23 cellular contexts compared by ENCODE assay signal in genomic region chrX:107325467-107325866, GRCh38.
"Had no signal": no experiment of that assay in that cellular context is flagged by ENCODE, and none has a peak within 500 bp of the region (broad histone marks: within the 10 kb centered on the region; RNA-seq: fewer than 3 reads in every experiment).

No MANE protein-coding gene starts in this region.

- H3K27ac ChIP-seq: ascending aorta, body of pancreas had no signal

- H3K9me3 Mint-ChIP-seq: activated CD4-positive, alpha-beta memory T cell treated with anti-CD3 and anti-CD28 coated beads for 36 hours; activated CD4-positive, alpha-beta T cell treated with anti-CD3 and anti-CD28 coated beads, Interleukin-2, amount 10 ng/mL, durations not matched to agents 7 days and 5 days; activated naive CD4-positive, alpha-beta T cell treated with anti-CD3 and anti-CD28 coated beads, Interleukin-2, amount 50 U/mL, for 72 hours; activated naive CD8-positive, alpha-beta T cell treated with anti-CD3 and anti-CD28 coated beads, Interleukin-2, amount 50 U/mL, for 24 hours; activated T-cell treated with anti-CD3 and anti-CD28 coated beads, Interleukin-2, amount 50 U/mL, for 4 hours had no signal

- H3K4me3 ChIP-seq: ascending aorta, body of pancreas had no signal

- H3K36me3 ChIP-seq: ascending aorta had no signal

- H3K4me3 Mint-ChIP-seq: activated CD4-positive, alpha-beta memory T cell treated with anti-CD3 and anti-CD28 coated beads for 36 hours; activated CD4-positive, alpha-beta T cell treated with anti-CD3 and anti-CD28 coated beads, Interleukin-2, amount 10 ng/mL, durations not matched to agents 7 days and 5 days; activated naive CD8-positive, alpha-beta T cell treated with anti-CD3 and anti-CD28 coated beads, Interleukin-2, amount 50 U/mL, for 24 hours; activated T-cell treated with anti-CD3 and anti-CD28 coated beads, Interleukin-2, amount 50 U/mL, for 4 hours; T-helper 17 cell had no signal

- H3K27ac Mint-ChIP-seq: activated CD4-positive, alpha-beta memory T cell treated with anti-CD3 and anti-CD28 coated beads for 36 hours; activated CD4-positive, alpha-beta T cell treated with anti-CD3 and anti-CD28 coated beads, Interleukin-2, amount 10 ng/mL, durations not matched to agents 7 days and 5 days; activated naive CD4-positive, alpha-beta T cell treated with anti-CD3 and anti-CD28 coated beads, Interleukin-2, amount 50 U/mL, for 72 hours; activated naive CD8-positive, alpha-beta T cell treated with anti-CD3 and anti-CD28 coated beads, Interleukin-2, amount 50 U/mL, for 24 hours; T-helper 17 cell had no signal

- ATAC-seq: activated naive CD8-positive, alpha-beta T cell treated with anti-CD3 and anti-CD28 coated beads, Interleukin-2, amount 50 U/mL, for 24 hours; body of pancreas; T-helper 17 cell had no signal

- DNase-seq: activated CD4-positive, CD25-positive, alpha-beta regulatory T cell; activated CD8-positive, alpha-beta memory T cell treated with anti-CD3 and anti-CD28 coated beads for 24 hours; activated effector memory CD4-positive, alpha-beta T cell treated with anti-CD3 and anti-CD28 coated beads, Interleukin-2, amount 50 U/mL, for 16 hours; activated naive CD4-positive, alpha-beta T cell treated with Interleukin-2 at 50 U/mL for 16 hours; activated naive CD8-positive, alpha-beta T cell treated with anti-CD3 and anti-CD28 coated beads, Interleukin-2, amount 50 U/mL, for 24 hours; activated T-cell treated with anti-CD3 and anti-CD28 coated beads, Interleukin-2, amount 50 U/mL, for 4 hours; amniotic stem cell; central memory CD4-positive, alpha-beta T cell; KG1; NCI-H1092; NCI-H1417 treated with DMSO at 0.1 percent for 48 hours; NCI-H1694; NCI-H2029; NCI-H2107; NCI-H2171 treated with DMSO at 0.1 percent for 48 hours; SIG-M5; T-helper 17 cell; T-helper 9 cell had no signal

- H3K36me3 Mint-ChIP-seq: activated CD4-positive, alpha-beta memory T cell treated with anti-CD3 and anti-CD28 coated beads for 36 hours; activated naive CD4-positive, alpha-beta T cell treated with anti-CD3 and anti-CD28 coated beads, Interleukin-2, amount 50 U/mL, for 72 hours had no signal

- H3K27me3 Mint-ChIP-seq: activated CD4-positive, alpha-beta T cell treated with anti-CD3 and anti-CD28 coated beads, Interleukin-2, amount 10 ng/mL, durations not matched to agents 7 days and 5 days had no signal

- H3K27me3 ChIP-seq: ascending aorta, body of pancreas had no signal

- H3K4me1 ChIP-seq: ascending aorta, body of pancreas had no signal

- H3K9me3 ChIP-seq: ascending aorta, body of pancreas had no signal

- H3K4me1 Mint-ChIP-seq: activated CD4-positive, alpha-beta T cell treated with anti-CD3 and anti-CD28 coated beads, Interleukin-2, amount 10 ng/mL, durations not matched to agents 7 days and 5 days; activated naive CD8-positive, alpha-beta T cell treated with anti-CD3 and anti-CD28 coated beads, Interleukin-2, amount 50 U/mL, for 24 hours had no signal
